In genomic region chr10:15579605-15580004, GRCh38 we compare ENCODE assay signal across 25 cellular contexts.
DNase-seq lines count a peak whose midpoint lies in the region; ATAC-seq and TF ChIP-seq lines count a peak whose summit lies in the region.
"Had no signal": no experiment of that assay in that cellular context is flagged by ENCODE, and none has a peak within 500 bp of the region (broad histone marks: within the 10 kb centered on the region; RNA-seq: fewer than 3 reads in every experiment).

No MANE protein-coding gene starts in this region.

- ATAC-seq in SK-N-SH treated with all-trans-retinoic acid at 6 μM for 48 hours (no peak), GM18870 (IDR thresholded peaks at IDR 0.05; ENCODE audit: unreplicated experiment) (no peak)
- ATAC-seq: activated CD8-positive, alpha-beta T cell treated with anti-CD3 and anti-CD28 coated beads, Interleukin-2, amount 10 ng/mL, durations not matched to agents 7 days and 5 days; left lobe of liver; stimulated activated naive CD8-positive, alpha-beta T cell treated with anti-CD3 and anti-CD28 coated beads, Interleukin-15, amount 100 ng/mL, for 72 hours; T-helper 17 cell; WTC11 had no signal

- no peak overlapping the region for H2AFZ ChIP-seq in SK-N-SH (ENCODE audit: low read depth)

- no peak for TF ChIP-seq POLR2A in Peyer's patch (IDR thresholded peaks at IDR 0.05)

- DNase-seq in SK-N-SH (no peak), amniotic stem cell (lab: John Stamatoyannopoulos, UW) (peak; percentile 46), fibroblast of the aortic adventitia (ENCODE audit: low read depth) (peak; percentile 46), Peyer's patch (no peak), NCI-H69 (lab: John Stamatoyannopoulos, UW) (no peak)
- DNase-seq in activated CD4-positive, alpha-beta T cell treated with anti-CD3 and anti-CD28 coated beads, Interleukin-2, amount 50 U/mL, for 4 hours: no peak
- DNase-seq: activated CD8-positive, alpha-beta T cell treated with anti-CD3 and anti-CD28 coated beads, Interleukin-2, amount 10 ng/mL, durations not matched to agents 7 days and 5 days; activated naive CD4-positive, alpha-beta T cell treated with Interleukin-2 at 50 U/mL for 16 hours; activated T-cell treated with anti-CD3 and anti-CD28 coated beads, Interleukin-2, amount 50 U/mL, for 24 hours; DMS153; midbrain; NCI-H1105 treated with DMSO at 0.1 percent for 48 hours; NCI-H524; nephron progenitor cell; SIG-M5; stimulated activated CD4-positive, alpha-beta T cell treated with anti-CD3 and anti-CD28 coated beads, Interleukin-2, amount 100 ng/mL, for 48 hours; stimulated activated naive CD8-positive, alpha-beta T cell treated with anti-CD3 and anti-CD28 coated beads, Interleukin-15, amount 100 ng/mL, for 72 hours; T-helper 17 cell; upper lobe of left lung had no signal

- no peaks in the 10 kb centered on the region for H4K20me1 ChIP-seq in SK-N-SH (ENCODE audit: insufficient read depth)

- TF ChIP-seq RAD21 in SK-N-SH (IDR thresholded peaks at IDR 0.05; ENCODE audit: low read length): no peak

- TF ChIP-seq CTCF in SK-N-SH (IDR thresholded peaks at IDR 0.05) (no peak), fibroblast of the aortic adventitia (IDR thresholded peaks at IDR 0.05; ENCODE audit: insufficient read depth, low read length) (no peak), Peyer's patch (IDR thresholded peaks at IDR 0.05) (no peak)

- H3F3A ChIP-seq in SK-N-SH (replicated peaks; ENCODE audit: insufficient read depth): no peaks in the 10 kb centered on the region

- no peak overlapping the region for H3K27ac ChIP-seq in SK-N-SH (ENCODE audit: low read depth in 2 of 2, low read length in 1 of 2)
- no peak overlapping the region for H3K27ac ChIP-seq in Peyer's patch
- H3K27ac ChIP-seq: 22Rv1, coronary artery, upper lobe of left lung had no signal

- no peak overlapping the region for H3K9ac ChIP-seq in SK-N-SH

- no peak overlapping the region for H3K4me2 ChIP-seq in SK-N-SH

- H3K27me3 ChIP-seq in SK-N-SH (ENCODE audit: insufficient read depth) (no peaks in the 10 kb centered on the region), Peyer's patch (no peaks in the 10 kb centered on the region)
- H3K27me3 ChIP-seq: upper lobe of left lung had no signal

- no peak for TF ChIP-seq EP300 in SK-N-SH (IDR thresholded peaks at IDR 0.05; ENCODE audit: borderline replicate concordance in 1 of 2, low read depth in 1 of 2, low read length in 1 of 2)

- H3K4me3 ChIP-seq in SK-N-SH (ENCODE audit: low read depth in 2 of 2, low read length in 1 of 2) (no peak overlapping the region), fibroblast of the aortic adventitia (ENCODE audit: low read depth, low read length) (no peak overlapping the region), Peyer's patch (no peak overlapping the region)
- H3K4me3 ChIP-seq: coronary artery, upper lobe of left lung had no signal

- H3K9me2 ChIP-seq in SK-N-SH: no peaks in the 10 kb centered on the region

- POLR2A ChIA-PET in SK-N-SH (lab: Yijun Ruan, JAX): no interaction called here

- H3K4me1 ChIP-seq in SK-N-SH (ENCODE audit: control insufficient read depth in 1 of 2, insufficient read depth in 2 of 2, low read depth in 1 of 2, low read length in 1 of 2) (no peaks in the 10 kb centered on the region), Peyer's patch (no peaks in the 10 kb centered on the region)
- H3K4me1 ChIP-seq: upper lobe of left lung had no signal

- no peaks in the 10 kb centered on the region for H3K79me2 ChIP-seq in SK-N-SH (ENCODE audit: insufficient read depth)

- H3K9me3 ChIP-seq in SK-N-SH (no peaks in the 10 kb centered on the region; the same call in 1 of the 2 replicates), Peyer's patch (no peaks in the 10 kb centered on the region)
- H3K9me3 ChIP-seq: upper lobe of left lung had no signal

- H3K36me3 ChIP-seq in SK-N-SH (replicated peaks in 1 of 2; ENCODE audit: control insufficient read depth in 1 of 2, insufficient read depth in 2 of 2, low read length in 1 of 2) (no peaks in the 10 kb centered on the region), Peyer's patch (no peaks in the 10 kb centered on the region)
- H3K36me3 ChIP-seq: upper lobe of left lung had no signal

- WGBS in SK-N-SH (ENCODE audit: low lambda C conversion rate): 3% methylated on average over 4 of the region's 4 CpGs

- CTCF ChIA-PET in SK-N-SH (lab: Yijun Ruan, JAX): no interaction called here

TF ChIP-seq in SK-N-SH, 30 proteins besides CTCF, POLR2A, EP300 and RAD21:
- TF ChIP-seq FOXM1 (IDR thresholded peaks at IDR 0.05; ENCODE audit: low read depth) (no peak), FOSL2 (IDR thresholded peaks at IDR 0.05; ENCODE audit: borderline replicate concordance, low read depth) (0 out of 2 replicates have a peak, but pooled peaks have one; percentile 20)
TF ChIP-seq in SK-N-SH: peak in this region for 1.

TF ChIP-seq in SK-N-SH treated with all-trans-retinoic acid at 6 μM for 48 hours, 23 proteins besides CTCF, POLR2A, EP300 and RAD21:
- TF ChIP-seq, protein P1, sequence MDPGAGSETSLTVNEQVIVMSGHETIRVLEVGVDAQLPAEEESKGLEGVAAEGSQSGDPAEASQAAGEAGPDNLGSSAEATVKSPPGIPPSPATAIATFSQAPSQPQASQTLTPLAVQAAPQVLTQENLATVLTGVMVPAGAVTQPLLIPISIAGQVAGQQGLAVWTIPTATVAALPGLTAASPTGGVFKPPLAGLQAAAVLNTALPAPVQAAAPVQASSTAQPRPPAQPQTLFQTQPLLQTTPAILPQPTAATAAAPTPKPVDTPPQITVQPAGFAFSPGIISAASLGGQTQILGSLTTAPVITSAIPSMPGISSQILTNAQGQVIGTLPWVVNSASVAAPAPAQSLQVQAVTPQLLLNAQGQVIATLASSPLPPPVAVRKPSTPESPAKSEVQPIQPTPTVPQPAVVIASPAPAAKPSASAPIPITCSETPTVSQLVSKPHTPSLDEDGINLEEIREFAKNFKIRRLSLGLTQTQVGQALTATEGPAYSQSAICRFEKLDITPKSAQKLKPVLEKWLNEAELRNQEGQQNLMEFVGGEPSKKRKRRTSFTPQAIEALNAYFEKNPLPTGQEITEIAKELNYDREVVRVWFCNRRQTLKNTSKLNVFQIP (CRISPR knock-in tag; IDR thresholded peaks at IDR 0.05; ENCODE audit: borderline replicate concordance, low read depth): no peak
- TF ChIP-seq ZFP3 (CRISPR knock-in tag; IDR thresholded peaks at IDR 0.05): no peak
- no peak for TF ChIP-seq ISL1 (CRISPR knock-in tag; IDR thresholded peaks at IDR 0.05)
- no peak for TF ChIP-seq ZC3H10 (CRISPR knock-in tag; IDR thresholded peaks at IDR 0.05)
- no peak for TF ChIP-seq ESRRG (CRISPR knock-in tag; IDR thresholded peaks at IDR 0.05)
TF ChIP-seq in SK-N-SH treated with all-trans-retinoic acid at 6 μM for 48 hours: peak in this region for 0.

Comparison
In these comparisons a context has a peak if more than half of its experiments do, and no peak if none do; other contexts are left out.
1. DNase-seq: peak in amniotic stem cell (single experiment) and fibroblast of the aortic adventitia (single experiment); none in SK-N-SH (single experiment), activated CD4-positive, alpha-beta T cell treated with anti-CD3 and anti-CD28 coated beads, Interleukin-2, amount 50 U/mL, for 4 hours (0 of 2), Peyer's patch (0 of 3) and NCI-H69 (single experiment).